ENCODE assay signal across 21 cellular contexts in genomic region chr15:101393172-101393571, GRCh38.
A peak's percentile ranks its signal among the peaks of the same experiment; 100 is the strongest.
DNase-seq lines count a peak whose midpoint lies in the region; ATAC-seq and TF ChIP-seq lines count a peak whose summit lies in the region.
"Had no signal": no experiment of that assay in that cellular context is flagged by ENCODE, and none has a peak within 500 bp of the region (broad histone marks: within the 10 kb centered on the region; RNA-seq: fewer than 3 reads in every experiment).

No MANE protein-coding gene starts in this region.

- TF ChIP-seq EP300 in suprapubic skin (IDR thresholded peaks at IDR 0.05): no peak

- no peak for ATAC-seq in left cardiac atrium
- ATAC-seq: GM12878, HCT116 had no signal

- H3K4me1 Mint-ChIP-seq in chondrocyte (ENCODE audit: low read depth): no peaks in the 10 kb centered on the region
- H3K4me1 Mint-ChIP-seq in nephron progenitor cell: peaks cover 26% of the 10 kb centered on the region

- no peak overlapping the region for H3K4me3 ChIP-seq in suprapubic skin
- H3K4me3 ChIP-seq: GM12878 had no signal

- H3K27me3 ChIP-seq in suprapubic skin: no peaks in the 10 kb centered on the region

- no peak overlapping the region for H3K27ac Mint-ChIP-seq in chondrocyte (ENCODE audit: unreplicated experiment)
- H3K27ac Mint-ChIP-seq in nephron progenitor cell: no peak overlapping the region
- H3K27ac Mint-ChIP-seq: CD4-positive, CD25-positive, alpha-beta regulatory T cell; HFFc6 had no signal

- WGBS in suprapubic skin: 91% methylated on average over 13 of the region's 13 CpGs

- H3K9me3 Mint-ChIP-seq in chondrocyte (ENCODE audit: low read depth): no peaks in the 10 kb centered on the region
- no peaks in the 10 kb centered on the region for H3K9me3 Mint-ChIP-seq in nephron progenitor cell
- H3K9me3 Mint-ChIP-seq: CD4-positive, CD25-positive, alpha-beta regulatory T cell; CD8-positive, alpha-beta memory T cell; HFFc6 had no signal

- peak; percentile 39 for DNase-seq in cardiac septum (ENCODE audit: low spot score)
- no peak for DNase-seq in left cardiac atrium
- DNase-seq in chondrocyte (ENCODE audit: low spot score): peak; percentile 80
- peak; percentile 40 to 54 for DNase-seq in suprapubic skin (ENCODE audit: low spot score in 2 of 2)
- DNase-seq in nephron progenitor cell: no peak
- no peak for DNase-seq in NCI-H2196 treated with DMSO at 0.1 percent for 48 hours (lab: John Stamatoyannopoulos, UW; ENCODE audit: unreplicated experiment)
- DNase-seq in NCI-H2171 treated with DMSO at 0.1 percent for 48 hours (lab: John Stamatoyannopoulos, UW): no peak
- DNase-seq: 8988T; C1 segment of cervical spinal cord; CD4-positive, CD25-positive, alpha-beta regulatory T cell; CD8-positive, alpha-beta memory T cell; COR-L47; DMS 273 treated with DMSO at 0.1 percent for 48 hours; DMS53; DND-41; EL; GOT3; H7; HFFc6 had no signal

- H3K9me3 ChIP-seq in suprapubic skin: no peaks in the 10 kb centered on the region

- no peak overlapping the region for H3K27ac ChIP-seq in suprapubic skin

- TF ChIP-seq CTCF in chondrocyte (IDR thresholded peaks at IDR 0.05) (no peak), suprapubic skin (IDR thresholded peaks at IDR 0.05) (no peak), nephron progenitor cell (IDR thresholded peaks at IDR 0.05) (no peak)

- intact Hi-C loops in cardiac septum (cut with DNase I) (no loop called here), left cardiac atrium (cut with DNase I) (no loop called here)

- no peak for TF ChIP-seq POLR2A in suprapubic skin (IDR thresholded peaks at IDR 0.05)

- no peaks in the 10 kb centered on the region for H3K36me3 ChIP-seq in suprapubic skin

- H3K27me3 Mint-ChIP-seq in chondrocyte (ENCODE audit: low read depth) (peaks cover 12% of the 10 kb centered on the region), nephron progenitor cell (ENCODE audit: low read depth, poor library complexity) (peaks cover 19% of the 10 kb centered on the region)

- H3K4me3 Mint-ChIP-seq in chondrocyte (ENCODE audit: unreplicated experiment) (no peak overlapping the region), nephron progenitor cell (no peak overlapping the region)
- H3K4me3 Mint-ChIP-seq: CD4-positive, CD25-positive, alpha-beta regulatory T cell; CD8-positive, alpha-beta memory T cell; HFFc6 had no signal

- H3K4me1 ChIP-seq in suprapubic skin: no peaks in the 10 kb centered on the region

- H3K36me3 Mint-ChIP-seq in chondrocyte (ENCODE audit: low read depth) (no peaks in the 10 kb centered on the region), nephron progenitor cell (ENCODE audit: low read depth) (no peaks in the 10 kb centered on the region)
- H3K36me3 Mint-ChIP-seq: CD4-positive, CD25-positive, alpha-beta regulatory T cell; CD8-positive, alpha-beta memory T cell had no signal

Comparison
In these comparisons a context has a peak if more than half of its experiments do, and no peak if none do; other contexts are left out.
1. DNase-seq: peak in cardiac septum (single experiment), chondrocyte (single experiment) and suprapubic skin (2 of 2); none in left cardiac atrium (single experiment), nephron progenitor cell (single experiment), NCI-H2196 treated with DMSO at 0.1 percent for 48 hours (single experiment) and NCI-H2171 treated with DMSO at 0.1 percent for 48 hours (single experiment).